In genomic region chr2:217475101-217475500, GRCh38 we compare ENCODE assay signal across 34 cellular contexts.
"Had no signal": no experiment of that assay in that cellular context is flagged by ENCODE, and none has a peak within 500 bp of the region (broad histone marks: within the 10 kb centered on the region; RNA-seq: fewer than 3 reads in every experiment).

No MANE protein-coding gene starts in this region.

- H3K4me2 ChIP-seq: hepatocyte had no signal

- H3K27me3 ChIP-seq: brain microvascular endothelial cell, dorsolateral prefrontal cortex, esophagus squamous epithelium, gastroesophageal sphincter, heart right ventricle, hepatocyte had no signal

- H3K4me3 ChIP-seq: coronary artery, dorsolateral prefrontal cortex, esophagus squamous epithelium, gastroesophageal sphincter, heart right ventricle, hepatocyte had no signal

- H3K4me3 Mint-ChIP-seq: activated CD4-positive, alpha-beta memory T cell treated with anti-CD3 and anti-CD28 coated beads, Interleukin-2, amount 10 ng/mL, durations not matched to agents 7 days and 5 days; activated CD4-positive, alpha-beta T cell treated with anti-CD3 and anti-CD28 coated beads, Interleukin-2, amount 10 ng/mL, durations not matched to agents 7 days and 5 days; activated naive CD4-positive, alpha-beta T cell treated with anti-CD3 and anti-CD28 coated beads, Interleukin-2, amount 10 ng/mL, durations not matched to agents 7 days and 5 days; activated naive CD8-positive, alpha-beta T cell treated with anti-CD3 and anti-CD28 coated beads, Interleukin-2, amount 10 ng/mL, durations not matched to agents 7 days and 5 days; activated T-cell treated with anti-CD3 and anti-CD28 coated beads, Interleukin-2, amount 50 U/mL, for 24 hours; activated T-cell treated with anti-CD3 and anti-CD28 coated beads, Interleukin-2, amount 50 U/mL, for 72 hours; dendritic cell treated with granulocyte-macrophage colony-stimulating factor and Interleukin-4, amounts not matched to agents 40 ng/mL and 50 ng/mL, for 4 days; effector memory CD8-positive, alpha-beta T cell; T-helper 17 cell; T-helper 2 cell treated with Interferon-gamma antibody and Interleukin-4, amounts not matched to agents 5 μg/mL and 100 μg/mL, for 36 hours; WTC11 had no signal

- H3K9me3 ChIP-seq: esophagus squamous epithelium, gastroesophageal sphincter, heart right ventricle had no signal

- H3K27me3 Mint-ChIP-seq: activated CD4-positive, alpha-beta memory T cell treated with anti-CD3 and anti-CD28 coated beads, Interleukin-2, amount 10 ng/mL, durations not matched to agents 7 days and 5 days; activated CD4-positive, alpha-beta T cell treated with anti-CD3 and anti-CD28 coated beads, Interleukin-2, amount 10 ng/mL, durations not matched to agents 7 days and 5 days; activated naive CD4-positive, alpha-beta T cell treated with anti-CD3 and anti-CD28 coated beads, Interleukin-2, amount 10 ng/mL, durations not matched to agents 7 days and 5 days; activated naive CD8-positive, alpha-beta T cell treated with anti-CD3 and anti-CD28 coated beads, Interleukin-2, amount 10 ng/mL, durations not matched to agents 7 days and 5 days; activated T-cell treated with anti-CD3 and anti-CD28 coated beads, Interleukin-2, amount 50 U/mL, for 24 hours had no signal

- H3K27ac Mint-ChIP-seq: activated CD4-positive, alpha-beta memory T cell treated with anti-CD3 and anti-CD28 coated beads, Interleukin-2, amount 10 ng/mL, durations not matched to agents 7 days and 5 days; activated CD4-positive, alpha-beta T cell treated with anti-CD3 and anti-CD28 coated beads, Interleukin-2, amount 10 ng/mL, durations not matched to agents 7 days and 5 days; activated naive CD4-positive, alpha-beta T cell treated with anti-CD3 and anti-CD28 coated beads, Interleukin-2, amount 10 ng/mL, durations not matched to agents 7 days and 5 days; activated naive CD4-positive, alpha-beta T cell treated with anti-CD3 and anti-CD28 coated beads, Interleukin-2, amount 50 U/mL, for 72 hours; activated naive CD8-positive, alpha-beta T cell treated with anti-CD3 and anti-CD28 coated beads, Interleukin-2, amount 10 ng/mL, durations not matched to agents 7 days and 5 days; activated T-cell treated with anti-CD3 and anti-CD28 coated beads, Interleukin-2, amount 50 U/mL, for 24 hours; activated T-cell treated with anti-CD3 and anti-CD28 coated beads, Interleukin-2, amount 50 U/mL, for 72 hours; dendritic cell treated with granulocyte-macrophage colony-stimulating factor and Interleukin-4, amounts not matched to agents 40 ng/mL and 50 ng/mL, for 4 days; effector memory CD8-positive, alpha-beta T cell; T-helper 17 cell; T-helper 2 cell treated with Interferon-gamma antibody and Interleukin-4, amounts not matched to agents 5 μg/mL and 100 μg/mL, for 36 hours; WTC11 had no signal

- H3K9me3 Mint-ChIP-seq: activated CD4-positive, alpha-beta memory T cell treated with anti-CD3 and anti-CD28 coated beads, Interleukin-2, amount 10 ng/mL, durations not matched to agents 7 days and 5 days; activated CD4-positive, alpha-beta T cell treated with anti-CD3 and anti-CD28 coated beads, Interleukin-2, amount 10 ng/mL, durations not matched to agents 7 days and 5 days; activated naive CD4-positive, alpha-beta T cell treated with anti-CD3 and anti-CD28 coated beads, Interleukin-2, amount 10 ng/mL, durations not matched to agents 7 days and 5 days; activated naive CD4-positive, alpha-beta T cell treated with anti-CD3 and anti-CD28 coated beads, Interleukin-2, amount 50 U/mL, for 72 hours; activated T-cell treated with anti-CD3 and anti-CD28 coated beads, Interleukin-2, amount 50 U/mL, for 24 hours; dendritic cell treated with granulocyte-macrophage colony-stimulating factor and Interleukin-4, amounts not matched to agents 40 ng/mL and 50 ng/mL, for 4 days; effector memory CD8-positive, alpha-beta T cell; T-helper 2 cell treated with Interferon-gamma antibody and Interleukin-4, amounts not matched to agents 5 μg/mL and 100 μg/mL, for 36 hours had no signal

- H3K4me1 Mint-ChIP-seq: activated CD4-positive, alpha-beta memory T cell treated with anti-CD3 and anti-CD28 coated beads, Interleukin-2, amount 10 ng/mL, durations not matched to agents 7 days and 5 days; activated CD4-positive, alpha-beta T cell treated with anti-CD3 and anti-CD28 coated beads, Interleukin-2, amount 10 ng/mL, durations not matched to agents 7 days and 5 days; activated naive CD4-positive, alpha-beta T cell treated with anti-CD3 and anti-CD28 coated beads, Interleukin-2, amount 10 ng/mL, durations not matched to agents 7 days and 5 days; T-helper 17 cell had no signal

- H3K79me2 ChIP-seq: hepatocyte had no signal

- H3K27ac ChIP-seq: brain microvascular endothelial cell, coronary artery, dorsolateral prefrontal cortex, esophagus squamous epithelium, gastroesophageal sphincter, heart right ventricle, hepatocyte, VCaP had no signal

- H3K36me3 Mint-ChIP-seq: activated naive CD4-positive, alpha-beta T cell treated with anti-CD3 and anti-CD28 coated beads, Interleukin-2, amount 10 ng/mL, durations not matched to agents 7 days and 5 days; activated naive CD4-positive, alpha-beta T cell treated with anti-CD3 and anti-CD28 coated beads, Interleukin-2, amount 50 U/mL, for 72 hours; WTC11 had no signal

- ATAC-seq: activated naive CD4-positive, alpha-beta T cell treated with anti-CD3 and anti-CD28 coated beads, Interleukin-2, amount 50 U/mL, for 72 hours; activated T-cell treated with anti-CD3 and anti-CD28 coated beads, Interleukin-2, amount 50 U/mL, for 72 hours; effector memory CD8-positive, alpha-beta T cell; gastroesophageal sphincter; heart right ventricle; T-helper 17 cell; WTC11 had no signal

- H2AFZ ChIP-seq: hepatocyte had no signal

- DNase-seq: activated CD4-positive, alpha-beta memory T cell treated with anti-CD3 and anti-CD28 coated beads, Interleukin-2, amount 10 ng/mL, durations not matched to agents 7 days and 5 days; activated CD4-positive, alpha-beta T cell treated with anti-CD3 and anti-CD28 coated beads for 1 hour; activated CD4-positive, alpha-beta T cell treated with anti-CD3 and anti-CD28 coated beads for 4 hours; activated CD4-positive, alpha-beta T cell treated with anti-CD3 and anti-CD28 coated beads, Interleukin-2, amount 10 ng/mL, durations not matched to agents 7 days and 5 days; activated CD4-positive, alpha-beta T cell treated with anti-CD3 and anti-CD28 coated beads, Interleukin-2, amount 50 U/mL, for 4 hours; activated CD8-positive, alpha-beta memory T cell treated with anti-CD3 and anti-CD28 coated beads, Interleukin-2, amount 50 U/mL, for 48 hours; activated gamma-delta T cell; activated naive CD4-positive, alpha-beta T cell; activated naive CD4-positive, alpha-beta T cell treated with anti-CD3 and anti-CD28 coated beads, Interleukin-2, amount 10 ng/mL, durations not matched to agents 7 days and 5 days; activated naive CD8-positive, alpha-beta T cell treated with anti-CD3 and anti-CD28 coated beads, Interleukin-2, amount 10 ng/mL, durations not matched to agents 7 days and 5 days; activated T-cell treated with anti-CD3 and anti-CD28 coated beads for 4 hours; activated T-cell treated with anti-CD3 and anti-CD28 coated beads, Interleukin-2, amount 50 U/mL, for 24 hours; activated T-cell treated with anti-CD3 and anti-CD28 coated beads, Interleukin-2, amount 50 U/mL, for 72 hours; anterior cingulate cortex; brain microvascular endothelial cell; caudate nucleus; dorsolateral prefrontal cortex; effector CD4-positive, alpha-beta T cell; effector memory CD8-positive, alpha-beta T cell; erythroblast; esophagus squamous epithelium; foreskin melanocyte; heart right ventricle; T-helper 1 cell; T-helper 17 cell; T1000 had no signal

- H3K4me1 ChIP-seq: esophagus squamous epithelium, gastroesophageal sphincter had no signal

- H3K36me3 ChIP-seq: brain microvascular endothelial cell, esophagus squamous epithelium, gastroesophageal sphincter, heart right ventricle had no signal
